ENCODE assay signal across 1 cellular context in genomic region chr1:68331117-68331865, GRCh38.
A peak's percentile ranks its signal among the peaks of the same experiment; 100 is the strongest.
TF ChIP-seq lines count a peak whose summit lies in the region.

No MANE protein-coding gene starts in this region.

TF ChIP-seq in HEK293, 187 proteins besides CTCF, POLR2A, EP300 and RAD21 (continued from another document):
- TF ChIP-seq REST (tag by site-specific recombination; IDR thresholded peaks at IDR 0.05) (no peak; the same call in 1 of the 2 replicates), SALL2 (tag by site-specific recombination; IDR thresholded peaks at IDR 0.05; ENCODE audit: borderline replicate concordance) (no peak), ZFP41 (tag by site-specific recombination; IDR thresholded peaks at IDR 0.05; ENCODE audit: borderline replicate concordance) (no peak), ZFHX2 (tag by site-specific recombination; conservative IDR thresholded peaks at IDR 0.05) (peak; percentile 76), ZNF341 (tag by site-specific recombination; IDR thresholded peaks at IDR 0.05; ENCODE audit: low read depth) (no peak), MYNN (tag by site-specific recombination; IDR thresholded peaks at IDR 0.05; ENCODE audit: borderline replicate concordance) (no peak), ZNF610 (tag by site-specific recombination; IDR thresholded peaks at IDR 0.05; ENCODE audit: borderline replicate concordance) (no peak), PRDM4 (tag by site-specific recombination; IDR thresholded peaks at IDR 0.05) (no peak), ZNF174 (tag by site-specific recombination; IDR thresholded peaks at IDR 0.05) (no peak), ZNF155 (tag by site-specific recombination; IDR thresholded peaks at IDR 0.05) (no peak), ZNF398 (tag by site-specific recombination; IDR thresholded peaks at IDR 0.05) (peak; percentile 65), ZNF169 (tag by site-specific recombination; IDR thresholded peaks at IDR 0.05) (no peak), HOXD13 (CRISPR knock-in tag; IDR thresholded peaks at IDR 0.05; ENCODE audit: borderline replicate concordance) (peak; percentile 31; the same call in 1 of the 2 replicates), ZEB2 (tag by site-specific recombination; IDR thresholded peaks at IDR 0.05) (peak; percentile 93), ZNF138 (tag by site-specific recombination; IDR thresholded peaks at IDR 0.05; ENCODE audit: borderline replicate concordance) (no peak), ZNF24 (tag by site-specific recombination; IDR thresholded peaks at IDR 0.05) (peak; percentile 83), ZNF221 (tag by site-specific recombination; IDR thresholded peaks at IDR 0.05; ENCODE audit: borderline replicate concordance) (no peak), ZNF670 (tag by site-specific recombination; IDR thresholded peaks at IDR 0.05; ENCODE audit: low read depth) (no peak), ZNF133 (tag by site-specific recombination; IDR thresholded peaks at IDR 0.05) (no peak), ZNF175 (tag by site-specific recombination; IDR thresholded peaks at IDR 0.05) (no peak), ZNF214 (tag by site-specific recombination; IDR thresholded peaks at IDR 0.05; ENCODE audit: borderline replicate concordance) (no peak), AEBP2 (tag by site-specific recombination; IDR thresholded peaks at IDR 0.05; ENCODE audit: borderline replicate concordance) (no peak), MEIS1 (CRISPR knock-in tag; IDR thresholded peaks at IDR 0.05; ENCODE audit: borderline replicate concordance) (no peak), ZNF416 (tag by site-specific recombination; IDR thresholded peaks at IDR 0.05) (no peak), ZNF146 (tag by site-specific recombination; IDR thresholded peaks at IDR 0.05) (no peak), TCF7L2 (IDR thresholded peaks at IDR 0.05; ENCODE audit: borderline replicate concordance, low read depth, low read length) (no peak), ZBTB17 (tag by site-specific recombination; IDR thresholded peaks at IDR 0.05) (peak; percentile 73), ZNF2 (tag by site-specific recombination; IDR thresholded peaks at IDR 0.05) (0 out of 2 replicates have a peak, but pooled peaks have one; percentile 49), ZNF510 (tag by site-specific recombination; IDR thresholded peaks at IDR 0.05; ENCODE audit: insufficient replicate concordance) (no peak), ZNF350 (tag by site-specific recombination; IDR thresholded peaks at IDR 0.05) (peak; percentile 30; the same call in 1 of the 2 replicates)
TF ChIP-seq in HEK293: peak in this region for 41.
